ENCODE assay signal across 14 cellular contexts in genomic region chr10:33306756-33307519, GRCh38. TPM values are rescaled to one million over a fixed set of nuclear protein-coding genes. Genes with fewer than 3 reads are reported as not detected.
DNase-seq lines count a peak whose midpoint lies in the region; ATAC-seq and TF ChIP-seq lines count a peak whose summit lies in the region.
"Had no signal": no experiment of that assay in that cellular context is flagged by ENCODE, and none has a peak within 500 bp of the region (broad histone marks: within the 10 kb centered on the region; RNA-seq: fewer than 3 reads in every experiment).

No MANE protein-coding gene starts in this region.

- intact Hi-C loops in activated CD8-positive, alpha-beta T cell treated with anti-CD3 and anti-CD28 coated beads for 36 hours (cut with micrococcal nuclease): no loop called here
- intact Hi-C loops in lower leg skin (cut with DNase I; ENCODE audit: low total_unique reads): no loop called here

- DNase-seq in GM04503 (ENCODE audit: low read depth) (peak; percentile 55), RWPE1 (ENCODE audit: low spot score) (peak; percentile 13), fibroblast of pulmonary artery (ENCODE audit: low read depth) (peak; percentile 88), osteocyte (ENCODE audit: extremely low spot score, unreplicated experiment) (no peak), lower leg skin (ENCODE audit: low spot score in 2 of 2) (no peak)
- DNase-seq in effector memory CD8-positive, alpha-beta T cell: no peak
- no peak for DNase-seq in activated CD8-positive, alpha-beta T cell treated with anti-CD3 and anti-CD28 coated beads for 36 hours
- DNase-seq: activated naive CD4-positive, alpha-beta T cell treated with anti-CD3 and anti-CD28 coated beads, Interleukin-2, amount 10 ng/mL, durations not matched to agents 7 days and 5 days; CD4-positive, alpha-beta memory T cell; central memory CD4-positive, alpha-beta T cell; H7; naive thymus-derived CD4-positive, alpha-beta T cell; stimulated activated naive CD8-positive, alpha-beta T cell treated with anti-CD3 and anti-CD28 coated beads, Interleukin-15, Interleukin-2, amounts not matched to agents 100 U/mL and 50 U/mL, for 24 hours had no signal

- H3K27ac Mint-ChIP-seq in osteocyte (ENCODE audit: unreplicated experiment): peak overlapping the region; percentile 87
- H3K27ac Mint-ChIP-seq in effector memory CD8-positive, alpha-beta T cell: no peak overlapping the region
- H3K27ac Mint-ChIP-seq in activated CD8-positive, alpha-beta T cell treated with anti-CD3 and anti-CD28 coated beads for 36 hours: no peak overlapping the region
- H3K27ac Mint-ChIP-seq: activated naive CD4-positive, alpha-beta T cell treated with anti-CD3 and anti-CD28 coated beads, Interleukin-2, amount 10 ng/mL, durations not matched to agents 7 days and 5 days; CD4-positive, alpha-beta memory T cell; naive thymus-derived CD4-positive, alpha-beta T cell had no signal

- POLR2A ChIA-PET in RWPE1 (lab: Yijun Ruan, JAX; ENCODE audit: low non-redundant PET): interaction anchor here (0.7 kb wide), 1 partner anchor 1184 kb away, joined by 4 read pairs; no protein-coding TSS in a partner anchor
- POLR2A ChIA-PET in activated CD8-positive, alpha-beta T cell treated with anti-CD3 and anti-CD28 coated beads for 36 hours (lab: Charles Lee): no interaction called here

- H3K4me3 Mint-ChIP-seq in osteocyte (ENCODE audit: unreplicated experiment): peak overlapping the region; percentile 18
- H3K4me3 Mint-ChIP-seq in effector memory CD8-positive, alpha-beta T cell: no peak overlapping the region
- no peak overlapping the region for H3K4me3 Mint-ChIP-seq in activated CD8-positive, alpha-beta T cell treated with anti-CD3 and anti-CD28 coated beads for 36 hours
- H3K4me3 Mint-ChIP-seq: activated naive CD4-positive, alpha-beta T cell treated with anti-CD3 and anti-CD28 coated beads, Interleukin-2, amount 10 ng/mL, durations not matched to agents 7 days and 5 days; CD4-positive, alpha-beta memory T cell; naive thymus-derived CD4-positive, alpha-beta T cell had no signal

- TF ChIP-seq POLR2A in lower leg skin (IDR thresholded peaks at IDR 0.05): no peak

- no peak for ATAC-seq in effector memory CD8-positive, alpha-beta T cell (replicated peaks)
- ATAC-seq in activated CD8-positive, alpha-beta T cell treated with anti-CD3 and anti-CD28 coated beads for 36 hours: no peak
- no peak for ATAC-seq in GM19467 (IDR thresholded peaks at IDR 0.05; ENCODE audit: unreplicated experiment)
- ATAC-seq: naive thymus-derived CD4-positive, alpha-beta T cell; stimulated activated naive CD8-positive, alpha-beta T cell treated with anti-CD3 and anti-CD28 coated beads, Interleukin-15, Interleukin-2, amounts not matched to agents 100 U/mL and 50 U/mL, for 24 hours had no signal

- H3K4me3 ChIP-seq in fibroblast of pulmonary artery (replicated peaks; ENCODE audit: low read depth, low read length) (no peak overlapping the region), lower leg skin (ENCODE audit: low read depth, poor library complexity, severe bottlenecking) (no peak overlapping the region)

- H3K27ac ChIP-seq in RWPE1: no peak overlapping the region

- TF ChIP-seq CTCF in RWPE1 (conservative IDR thresholded peaks at IDR 0.05; ENCODE audit: low read depth) (no peak), fibroblast of pulmonary artery (IDR thresholded peaks at IDR 0.05; ENCODE audit: low read length, missing control alignments) (no peak), osteocyte (IDR thresholded peaks at IDR 0.05) (no peak), lower leg skin (IDR thresholded peaks at IDR 0.05) (no peak)
- no peak for TF ChIP-seq CTCF in activated CD8-positive, alpha-beta T cell treated with anti-CD3 and anti-CD28 coated beads for 36 hours (IDR thresholded peaks at IDR 0.05)

- 76 to 81% methylated on average over 4 of the region's 4 CpGs for WGBS in lower leg skin, 2 donors

- no peaks in the 10 kb centered on the region for H3K27me3 Mint-ChIP-seq in osteocyte (ENCODE audit: unreplicated experiment)
- peaks cover 20 to 23% of the 10 kb centered on the region in 2 donors for H3K27me3 Mint-ChIP-seq in effector memory CD8-positive, alpha-beta T cell
- H3K27me3 Mint-ChIP-seq in activated CD8-positive, alpha-beta T cell treated with anti-CD3 and anti-CD28 coated beads for 36 hours: peaks cover 6% of the 10 kb centered on the region

- H3K9me3 Mint-ChIP-seq in osteocyte (ENCODE audit: unreplicated experiment): no peaks in the 10 kb centered on the region
- H3K9me3 Mint-ChIP-seq in effector memory CD8-positive, alpha-beta T cell: no peaks in the 10 kb centered on the region
- no peaks in the 10 kb centered on the region for H3K9me3 Mint-ChIP-seq in activated CD8-positive, alpha-beta T cell treated with anti-CD3 and anti-CD28 coated beads for 36 hours
- H3K9me3 Mint-ChIP-seq: activated naive CD4-positive, alpha-beta T cell treated with anti-CD3 and anti-CD28 coated beads, Interleukin-2, amount 10 ng/mL, durations not matched to agents 7 days and 5 days had no signal

- H3K4me1 Mint-ChIP-seq in osteocyte (ENCODE audit: unreplicated experiment): peaks cover 72% of the 10 kb centered on the region
- peaks cover 0 to 4% of the 10 kb centered on the region in 2 donors for H3K4me1 Mint-ChIP-seq in effector memory CD8-positive, alpha-beta T cell (ENCODE audit: low read depth in 2 of 2)
- H3K4me1 Mint-ChIP-seq in activated CD8-positive, alpha-beta T cell treated with anti-CD3 and anti-CD28 coated beads for 36 hours (ENCODE audit: low read depth): peaks cover 2% of the 10 kb centered on the region

- H3K36me3 Mint-ChIP-seq in osteocyte (ENCODE audit: unreplicated experiment): peaks cover 43% of the 10 kb centered on the region
- no peaks in the 10 kb centered on the region for H3K36me3 Mint-ChIP-seq in effector memory CD8-positive, alpha-beta T cell (ENCODE audit: insufficient read depth)
- no peaks in the 10 kb centered on the region for H3K36me3 Mint-ChIP-seq in activated CD8-positive, alpha-beta T cell treated with anti-CD3 and anti-CD28 coated beads for 36 hours (ENCODE audit: low read depth)
- H3K36me3 Mint-ChIP-seq: activated naive CD4-positive, alpha-beta T cell treated with anti-CD3 and anti-CD28 coated beads, Interleukin-2, amount 10 ng/mL, durations not matched to agents 7 days and 5 days; naive thymus-derived CD4-positive, alpha-beta T cell had no signal

- CTCF ChIA-PET in RWPE1 (lab: Yijun Ruan, JAX): no interaction called here
- CTCF ChIA-PET in activated CD8-positive, alpha-beta T cell treated with anti-CD3 and anti-CD28 coated beads for 36 hours (lab: Charles Lee): interaction anchor here (0.9 to 1.2 kb wide), 2 partner anchors 25 to 63 kb away, joined by 3 to 4 read pairs; no protein-coding TSS in a partner anchor

RNA-seq across cellular contexts. Expression of gene NRP1, which starts 27.5 kb away (rescaled TPM):
- total RNA-seq in osteocyte: 208 and 222 TPM in 2 replicates
- under 1 TPM; 0.22 to 0.79 TPM for total RNA-seq in activated CD8-positive, alpha-beta T cell treated with anti-CD3 and anti-CD28 coated beads for 36 hours
- 10 to 100 TPM in 3 of 4 donors, 1 to 10 TPM in 1; 8.2 to 24.6 (median 18.7) TPM for total RNA-seq in lower leg skin

Comparison
In these comparisons a context has a peak if more than half of its experiments do, and no peak if none do; other contexts are left out.
1. DNase-seq: peak in GM04503 (single experiment), RWPE1 (single experiment) and fibroblast of pulmonary artery (single experiment); none in osteocyte (single experiment), effector memory CD8-positive, alpha-beta T cell (0 of 3), activated CD8-positive, alpha-beta T cell treated with anti-CD3 and anti-CD28 coated beads for 36 hours (single experiment) and lower leg skin (0 of 2).